In genomic region chr10:97278491-97278989, GRCh38 we compare ENCODE assay signal across 1 cellular context.
TF ChIP-seq lines count a peak whose summit lies in the region.

No MANE protein-coding gene starts in this region.

TF ChIP-seq in GM23338, 12 proteins besides CTCF, POLR2A, EP300 and RAD21 (continued from another document):
- TF ChIP-seq ZNF462 (CRISPR knock-in tag; IDR thresholded peaks at IDR 0.05) (no peak), JUNB (IDR thresholded peaks at IDR 0.05; ENCODE audit: unreplicated experiment) (no peak), ZNF331 (CRISPR knock-in tag; IDR thresholded peaks at IDR 0.05; ENCODE audit: low read depth) (no peak)
